ENCODE assay signal across 10 cellular contexts in genomic region chr17:16477255-16477654, GRCh38. TPM values are rescaled to one million over a fixed set of nuclear protein-coding genes. Genes with fewer than 3 reads are reported as not detected.
DNase-seq lines count a peak whose midpoint lies in the region; ATAC-seq, FAIRE-seq and TF ChIP-seq lines count a peak whose summit lies in the region.
"Had no signal": no experiment of that assay in that cellular context is flagged by ENCODE, and none has a peak within 500 bp of the region (broad histone marks: within the 10 kb centered on the region; RNA-seq: fewer than 3 reads in every experiment).

No MANE protein-coding gene starts in this region.

- TF ChIP-seq RAD21 in A549 (conservative IDR thresholded peaks at IDR 0.05 in 1 of 2, IDR thresholded peaks at IDR 0.05 in 1 of 2), result no peak

- H3K27me3 ChIP-seq in NT2/D1 (ENCODE audit: insufficient read depth, insufficient read length), result no peaks in the 10 kb centered on the region

- peak overlapping the region; percentile 69 to 89 for H3K27ac ChIP-seq in A549
- H3K27ac ChIP-seq: KMS-11 had no signal

- no peak for TF ChIP-seq POLR2A in A549 (IDR thresholded peaks at IDR 0.05; ENCODE audit: low read length)

- H3K4me1 ChIP-seq in A549, result peaks cover 12% of the 10 kb centered on the region
- peaks cover 10% of the 10 kb centered on the region for H3K4me1 ChIP-seq in NT2/D1 (ENCODE audit: insufficient read depth, insufficient read length)

- POLR2A ChIA-PET in A549 (lab: Yijun Ruan, JAX), result interaction anchor here (0.7 to 3.0 kb wide), 5 partner anchors 15 to 96 kb away, joined by 4 to 10 read pairs (median 5); partner anchors contain the start of genes LRRC75A and UBB

- no peak for FAIRE-seq in A549 (lab: Jason Lieb, UNC)

- CTCF ChIA-PET in A549 (lab: Yijun Ruan, JAX), result interaction anchor here (0.8 to 6.6 kb wide), 8 partner anchors 13 to 113 kb away, joined by 3 to 47 read pairs (median 4); partner anchors contain the start of gene LRRC75A

- DNase-seq in A549 (ENCODE audit: low read depth in 1 of 2, low spot score in 1 of 2) (peak; percentile 69 to 88), NT2/D1 (ENCODE audit: low read depth, low spot score) (no peak), epithelial cell of esophagus (ENCODE audit: low read depth) (peak; percentile 64), mucosa of gallbladder (ENCODE audit: low spot score) (peak; percentile 46), superior temporal gyrus (ENCODE audit: extremely low spot score) (no peak), GM20000 (ENCODE audit: low spot score) (no peak), LoVo (ENCODE audit: low spot score) (no peak)
- DNase-seq in stimulated activated naive CD8-positive, alpha-beta T cell treated with anti-CD3 and anti-CD28 coated beads, Interleukin-15, Interleukin-2, amounts not matched to agents 100 U/mL and 50 U/mL, for 24 hours, result no peak
- DNase-seq: activated naive CD4-positive, alpha-beta T cell treated with anti-CD3 and anti-CD28 coated beads, Interleukin-2, amount 10 ng/mL, durations not matched to agents 7 days and 5 days had no signal

- ATAC-seq in A549, result peak; percentile 83 to 92
- ATAC-seq in stimulated activated naive CD8-positive, alpha-beta T cell treated with anti-CD3 and anti-CD28 coated beads, Interleukin-15, Interleukin-2, amounts not matched to agents 100 U/mL and 50 U/mL, for 24 hours, result no peak

- 38% methylated on average over 5 of the region's 5 CpGs for WGBS in A549 (ENCODE audit: missing lambda C conversion rate)

- H3K4me3 ChIP-seq in A549 (no peak overlapping the region), NT2/D1 (ENCODE audit: insufficient read length, low read depth) (no peak overlapping the region), epithelial cell of esophagus (ENCODE audit: low read length) (no peak overlapping the region)

- H3K9me3 ChIP-seq in A549, result no peaks in the 10 kb centered on the region
- no peaks in the 10 kb centered on the region for H3K9me3 ChIP-seq in NT2/D1 (ENCODE audit: insufficient read depth, low read length)

- TF ChIP-seq CTCF in A549 (IDR thresholded peaks at IDR 0.05), result no peak
- no peak for TF ChIP-seq CTCF in epithelial cell of esophagus (IDR thresholded peaks at IDR 0.05; ENCODE audit: insufficient read depth, low read depth, low read length, missing control alignments)
- TF ChIP-seq CTCF in GM20000 (IDR thresholded peaks at IDR 0.05; ENCODE audit: extremely low read depth, missing control alignments), result no peak

- H3K36me3 ChIP-seq in NT2/D1 (ENCODE audit: insufficient read depth, insufficient read length, low read length), result no peaks in the 10 kb centered on the region

- H3K4me2 ChIP-seq in A549, result peak overlapping the region; percentile 57
- H3K4me2 ChIP-seq: KMS-11 had no signal

- H3K9ac ChIP-seq in NT2/D1 (ENCODE audit: insufficient read length, low read depth), result peak overlapping the region; percentile 57
- H3K9ac ChIP-seq: KMS-11 had no signal

- no peak for TF ChIP-seq EP300 in A549 (IDR thresholded peaks at IDR 0.05)

TF ChIP-seq in A549, 52 proteins besides CTCF, POLR2A, EP300 and RAD21:
- no peak for TF ChIP-seq MYC (IDR thresholded peaks at IDR 0.05; ENCODE audit: borderline replicate concordance, low read length)
- peak; percentile 59; the same call in 1 of the 2 replicates for TF ChIP-seq MAX (IDR thresholded peaks at IDR 0.05)
- TF ChIP-seq CHD4 (IDR thresholded peaks at IDR 0.05; ENCODE audit: borderline replicate concordance), result no peak
- 0 out of 2 replicates have a peak, but pooled peaks have one; percentile 30 for TF ChIP-seq FOSL2 (IDR thresholded peaks at IDR 0.05)
- peak; percentile 88 for TF ChIP-seq FOSL2 (CRISPR knock-in tag; IDR thresholded peaks at IDR 0.05)

RNA-seq across cellular contexts. Expression of gene LRRC75A, which starts 14.7 kb away (rescaled TPM):
- polyA plus RNA-seq in A549 (2011; rRNA removed) (0.65 and 0.78 TPM in 2 replicates), A549 (2017; fragmentation: RNase III; extraction: RNeasy Plus Mini Kit Qiagen cat#74134 plus additional on column Dnase treatment) (0.54 to 0.85 TPM (median 0.84 TPM) in 3 replicates)
- 0.85 and 1.4 TPM in 2 replicates for polyA plus RNA-seq in A549 (2012; cell fraction: cytosol; rRNA removed)
- polyA plus RNA-seq in A549 (2012; cell fraction: nucleus; rRNA removed), result 1.3 and 2.1 TPM in 2 replicates
- polyA minus RNA-seq in A549 (2011; rRNA and poly(A)+ RNA removed), result 0.97 and 1.3 TPM in 2 replicates
- total RNA-seq in mucosa of gallbladder, result 7.0 TPM

Comparison
In these comparisons a context has a peak if more than half of its experiments do, and no peak if none do; other contexts are left out.
1. DNase-seq: peak in A549 (2 of 2), epithelial cell of esophagus (single experiment) and mucosa of gallbladder (single experiment); none in NT2/D1 (single experiment), stimulated activated naive CD8-positive, alpha-beta T cell treated with anti-CD3 and anti-CD28 coated beads, Interleukin-15, Interleukin-2, amounts not matched to agents 100 U/mL and 50 U/mL, for 24 hours (single experiment), superior temporal gyrus (single experiment), GM20000 (single experiment) and LoVo (single experiment).